In genomic region chr2:63050916-63051794, GRCh38 we compare ENCODE assay signal across 1 cellular context.
TF ChIP-seq lines count a peak whose summit lies in the region.

No MANE protein-coding gene starts in this region.

TF ChIP-seq in HepG2, 621 proteins besides CTCF, POLR2A, EP300 and RAD21 (continued from another document and continues in another):
- TF ChIP-seq ZNF746 (CRISPR knock-in tag; IDR thresholded peaks at IDR 0.05), result 0 out of 2 replicates have a peak, but pooled peaks have one; percentile 64
- TF ChIP-seq ZNF503 (CRISPR knock-in tag; IDR thresholded peaks at IDR 0.05), result peak; percentile 55; the same call in 1 of the 2 replicates
- TF ChIP-seq ZNF558 (CRISPR knock-in tag; IDR thresholded peaks at IDR 0.05; ENCODE audit: borderline replicate concordance), result peak; percentile 64; the same call in 1 of the 2 replicates
- 0 out of 2 replicates have a peak, but pooled peaks have one; percentile 51 for TF ChIP-seq ISX (CRISPR knock-in tag; conservative IDR thresholded peaks at IDR 0.05)
- TF ChIP-seq HDAC2 (CRISPR knock-in tag; IDR thresholded peaks at IDR 0.05), result peak; percentile 14; the same call in 1 of the 2 replicates
- 0 out of 2 replicates have a peak, but pooled peaks have one; percentile 36 for TF ChIP-seq SKIL (CRISPR knock-in tag; IDR thresholded peaks at IDR 0.05; ENCODE audit: borderline replicate concordance)
- no peak for TF ChIP-seq ZNF362 (CRISPR knock-in tag; IDR thresholded peaks at IDR 0.05; ENCODE audit: borderline replicate concordance)
- peak; percentile 17; the same call in 1 of the 2 replicates for TF ChIP-seq SRY (CRISPR knock-in tag; IDR thresholded peaks at IDR 0.05)
- peak; percentile 54; the same call in 1 of the 2 replicates for TF ChIP-seq ZNF550 (CRISPR knock-in tag; IDR thresholded peaks at IDR 0.05; ENCODE audit: borderline replicate concordance)
- 0 out of 2 replicates have a peak, but pooled peaks have one; percentile 4 for TF ChIP-seq ZNF276 (CRISPR knock-in tag; IDR thresholded peaks at IDR 0.05; ENCODE audit: low read depth)
- peak; percentile 34 for TF ChIP-seq ISL2 (CRISPR knock-in tag; IDR thresholded peaks at IDR 0.05)
- TF ChIP-seq CAMTA2 (CRISPR knock-in tag; IDR thresholded peaks at IDR 0.05; ENCODE audit: borderline replicate concordance), result no peak
- TF ChIP-seq PCBP1 (IDR thresholded peaks at IDR 0.05; ENCODE audit: borderline replicate concordance, low read depth, low read length), result 0 out of 2 replicates have a peak, but pooled peaks have one; percentile 31
- peak; percentile 37; the same call in 1 of the 2 replicates for TF ChIP-seq ZNF670 (CRISPR knock-in tag; IDR thresholded peaks at IDR 0.05; ENCODE audit: borderline replicate concordance)
- TF ChIP-seq PBX3 (CRISPR knock-in tag; IDR thresholded peaks at IDR 0.05; ENCODE audit: borderline replicate concordance), result peak; percentile 1; the same call in 1 of the 2 replicates
- TF ChIP-seq ATF6 (CRISPR knock-in tag; conservative IDR thresholded peaks at IDR 0.05), result peak; percentile 46; the same call in 1 of the 2 replicates
- peak; percentile 38 for TF ChIP-seq AGO1 (IDR thresholded peaks at IDR 0.05; ENCODE audit: low read depth, low read length, poor library complexity, severe bottlenecking)
- no peak for TF ChIP-seq NFE2L1 (CRISPR knock-in tag; IDR thresholded peaks at IDR 0.05; ENCODE audit: borderline replicate concordance)
- no peak for TF ChIP-seq IKZF4 (CRISPR knock-in tag; IDR thresholded peaks at IDR 0.05; ENCODE audit: borderline replicate concordance, low read depth, not compliant biosample characterization)
- TF ChIP-seq ARID2 (CRISPR knock-in tag; IDR thresholded peaks at IDR 0.05; ENCODE audit: borderline replicate concordance), result no peak
- TF ChIP-seq GPN1 (CRISPR knock-in tag; IDR thresholded peaks at IDR 0.05; ENCODE audit: borderline replicate concordance), result no peak
- TF ChIP-seq ZBTB37 (CRISPR knock-in tag; IDR thresholded peaks at IDR 0.05), result no peak; the same call in 1 of the 2 replicates
- TF ChIP-seq ZNF605 (CRISPR knock-in tag; IDR thresholded peaks at IDR 0.05), result peak; percentile 80
- no peak for TF ChIP-seq MZF1 (CRISPR knock-in tag; IDR thresholded peaks at IDR 0.05; ENCODE audit: borderline replicate concordance)
- TF ChIP-seq ZNF775 (CRISPR knock-in tag; IDR thresholded peaks at IDR 0.05; ENCODE audit: borderline replicate concordance), result 0 out of 2 replicates have a peak, but pooled peaks have one; percentile 12
- 0 out of 2 replicates have a peak, but pooled peaks have one; percentile 18 for TF ChIP-seq NFKB2 (CRISPR knock-in tag; IDR thresholded peaks at IDR 0.05; ENCODE audit: borderline replicate concordance)
- peak; percentile 30; the same call in 1 of the 2 replicates for TF ChIP-seq ZNF430 (CRISPR knock-in tag; IDR thresholded peaks at IDR 0.05)
- TF ChIP-seq TOE1 (CRISPR knock-in tag; IDR thresholded peaks at IDR 0.05), result 0 out of 2 replicates have a peak, but pooled peaks have one; percentile 59
- TF ChIP-seq ZNF607 (CRISPR knock-in tag; IDR thresholded peaks at IDR 0.05; ENCODE audit: borderline replicate concordance), result peak; percentile 50; the same call in 1 of the 2 replicates
- no peak for TF ChIP-seq HMG20A (CRISPR knock-in tag; IDR thresholded peaks at IDR 0.05; ENCODE audit: borderline replicate concordance)
- TF ChIP-seq ZNF782 (CRISPR knock-in tag; IDR thresholded peaks at IDR 0.05; ENCODE audit: borderline replicate concordance), result no peak
- peak; percentile 28 for TF ChIP-seq ZNF407 (CRISPR knock-in tag; IDR thresholded peaks at IDR 0.05; ENCODE audit: not compliant biosample characterization)
